ENCODE assay signal across 19 cellular contexts in the genomic region with DNA sequence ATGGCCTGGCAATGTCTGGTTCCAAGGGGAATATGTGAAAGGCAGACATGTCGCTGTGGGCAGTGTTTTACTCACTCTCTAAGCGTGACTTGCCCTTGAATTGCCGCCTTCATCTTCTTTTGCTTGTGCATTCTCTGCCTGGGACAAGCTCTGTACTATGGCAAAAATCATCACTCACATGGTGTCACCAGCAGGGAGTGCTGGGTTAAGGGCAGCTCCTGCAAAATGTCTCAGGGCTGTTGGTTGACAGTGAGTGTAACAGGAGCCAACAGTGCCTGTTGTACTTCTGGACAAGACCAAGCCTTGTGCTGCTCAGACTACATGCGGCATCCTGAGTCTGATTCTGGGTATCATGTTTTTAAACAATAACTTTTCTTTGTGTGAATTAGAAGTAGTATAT. TPM values are rescaled to one million over a fixed set of nuclear protein-coding genes. Genes with fewer than 3 reads are reported as not detected.
DNase-seq lines count a peak whose midpoint lies in the region; ATAC-seq and TF ChIP-seq lines count a peak whose summit lies in the region.
"Had no signal": no experiment of that assay in that cellular context is flagged by ENCODE, and none has a peak within 500 bp of the region (broad histone marks: within the 10 kb centered on the region; RNA-seq: fewer than 3 reads in every experiment).

No MANE protein-coding gene starts in this region.

- H3K27ac ChIP-seq in rectal smooth muscle tissue (ENCODE audit: low read depth, low read length) (peak overlapping the region; percentile 63), upper lobe of right lung (no peak overlapping the region)
- H3K27ac ChIP-seq: BLaER1 treated with 17β-estradiol and CSF1 and Interleukin-3, amounts not matched to agents 10 nM and 100 nM; GM23248 had no signal

- H3K4me3 ChIP-seq in rectal smooth muscle tissue (ENCODE audit: low read length) (no peak overlapping the region), upper lobe of right lung (no peak overlapping the region)
- H3K4me3 ChIP-seq: BLaER1 treated with 17β-estradiol and CSF1 and Interleukin-3, amounts not matched to agents 10 nM and 100 nM; GM23248; HAP-1 had no signal

- intact Hi-C loops in Right ventricle myocardium inferior (cut with DNase I): loop anchor here (2.0 to 5.0 kb wide), 2 partner anchors 45 to 56 kb away; partner anchors contain the start of gene KY
- intact Hi-C loops in cardiac septum (cut with DNase I): loop anchor here (5.0 kb wide), 1 partner anchor 44 kb away; the partner anchor contains the start of gene KY
- intact Hi-C loops in left ventricle myocardium superior (cut with micrococcal nuclease): no loop called here
- intact Hi-C loops in upper lobe of right lung (cut with DNase I): no loop called here

- H3K4me1 ChIP-seq in rectal smooth muscle tissue (ENCODE audit: control insufficient read depth, insufficient read depth, low read length): peaks cover 9% of the 10 kb centered on the region
- H3K4me1 ChIP-seq in upper lobe of right lung: no peaks in the 10 kb centered on the region
- H3K4me1 ChIP-seq: BLaER1 treated with 17β-estradiol and CSF1 and Interleukin-3, amounts not matched to agents 10 nM and 100 nM; HAP-1 had no signal

- ATAC-seq in Right ventricle myocardium inferior (peak; percentile 66), left ventricle myocardium superior (peak; percentile 75), HG02981 (IDR thresholded peaks at IDR 0.05; ENCODE audit: unreplicated experiment) (no peak), upper lobe of right lung (no peak)
- ATAC-seq: CD8-positive, alpha-beta T cell had no signal

- H3K9me3 ChIP-seq in upper lobe of right lung: no peaks in the 10 kb centered on the region
- H3K9me3 ChIP-seq: BLaER1 treated with 17β-estradiol and CSF1 and Interleukin-3, amounts not matched to agents 10 nM and 100 nM; HAP-1 had no signal

- H3K27me3 ChIP-seq in rectal smooth muscle tissue (ENCODE audit: control insufficient read depth, insufficient read depth, low read length): no peaks in the 10 kb centered on the region
- H3K27me3 ChIP-seq in upper lobe of right lung: no peaks in the 10 kb centered on the region
- H3K27me3 ChIP-seq: BLaER1 treated with 17β-estradiol and CSF1 and Interleukin-3, amounts not matched to agents 10 nM and 100 nM had no signal

- DNase-seq in Right ventricle myocardium inferior (ENCODE audit: missing footprints) (no peak), cardiac septum (ENCODE audit: low spot score) (no peak), left ventricle myocardium superior (no peak), NCI-H1417 treated with DMSO at 0.1 percent for 48 hours (lab: John Stamatoyannopoulos, UW) (no peak), NCI-H345 (lab: John Stamatoyannopoulos, UW) (no peak), upper lobe of right lung (no peak)
- DNase-seq: 8988T; Calu3; CD8-positive, alpha-beta T cell; DMS79 treated with DMSO at 0.1 percent for 48 hours; GF-D8; GM23248 had no signal

- no peak for TF ChIP-seq CTCF in upper lobe of right lung (IDR thresholded peaks at IDR 0.05)

- H3K9ac ChIP-seq in rectal smooth muscle tissue (ENCODE audit: low read length): no peak overlapping the region
- H3K9ac ChIP-seq: BLaER1 treated with 17β-estradiol and CSF1 and Interleukin-3, amounts not matched to agents 10 nM and 100 nM; GM23248 had no signal

- no peaks in the 10 kb centered on the region for H3K36me3 ChIP-seq in rectal smooth muscle tissue (ENCODE audit: control insufficient read depth, insufficient read depth, low read length)
- no peaks in the 10 kb centered on the region for H3K36me3 ChIP-seq in upper lobe of right lung
- H3K36me3 ChIP-seq: BLaER1 treated with 17β-estradiol and CSF1 and Interleukin-3, amounts not matched to agents 10 nM and 100 nM; HAP-1 had no signal

RNA-seq across cellular contexts. Expression of gene KY, which starts 45.3 kb away (rescaled TPM):
- 16.7 TPM for total RNA-seq in Right ventricle myocardium inferior
- 3.9 TPM for total RNA-seq in cardiac septum
- total RNA-seq in left ventricle myocardium superior: 20.6 TPM
- total RNA-seq in upper lobe of right lung: 0.29 TPM
- total RNA-seq: A673; B cell; Calu3; CD8-positive, alpha-beta T cell; HT-29 had no signal

Comparison
In these comparisons a context has a peak if more than half of its experiments do, and no peak if none do; other contexts are left out.
1. intact Hi-C loops: an anchor here in Right ventricle myocardium inferior (2.0 to 5.0 kb wide) and cardiac septum (5.0 kb wide); none called in left ventricle myocardium superior and upper lobe of right lung.
2. ATAC-seq: peak in Right ventricle myocardium inferior (single experiment) and left ventricle myocardium superior (single experiment); none in HG02981 (single experiment) and upper lobe of right lung (single experiment).